Comparison of ENCODE assay signal across 12 cellular contexts in the genomic region with DNA sequence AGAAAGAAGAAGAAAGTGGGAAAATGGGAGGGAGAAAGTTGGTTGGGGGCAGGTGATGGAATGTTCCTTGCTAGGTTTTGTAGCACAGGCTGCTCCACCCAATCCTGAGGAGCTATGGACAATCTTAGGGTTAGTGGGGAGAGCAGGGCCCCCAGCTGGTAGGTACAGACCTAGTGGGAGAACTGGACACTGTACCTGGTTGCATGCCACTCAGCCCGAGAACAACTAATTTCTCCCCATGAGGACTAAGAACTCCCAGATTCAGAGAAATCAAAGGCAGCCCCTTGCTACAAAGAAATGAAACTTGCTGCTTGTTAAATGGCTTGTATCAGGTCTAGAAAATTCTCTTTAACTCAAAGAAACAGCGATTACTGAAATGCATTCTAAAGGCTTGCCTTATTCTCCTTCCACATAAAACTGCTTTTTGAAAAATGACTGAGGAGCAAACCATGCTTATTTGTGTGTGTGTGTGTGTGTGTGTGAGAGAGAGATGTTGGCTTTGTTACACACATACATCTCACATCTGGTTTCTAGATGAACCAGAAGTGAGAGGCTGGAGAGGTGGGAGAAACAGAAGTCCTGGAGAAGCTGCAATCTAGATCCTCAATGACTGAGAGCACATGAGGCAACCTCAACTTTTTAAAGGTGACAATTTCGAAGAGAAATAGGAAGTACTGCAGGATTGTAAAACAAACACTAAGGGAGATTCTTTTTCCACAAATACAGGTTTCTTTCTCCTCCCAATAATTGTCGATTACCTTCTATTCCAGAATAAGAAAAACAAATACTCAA.
DNase-seq lines count a peak whose midpoint lies in the region; ATAC-seq and TF ChIP-seq lines count a peak whose summit lies in the region.
"Had no signal": no experiment of that assay in that cellular context is flagged by ENCODE, and none has a peak within 500 bp of the region (broad histone marks: within the 10 kb centered on the region; RNA-seq: fewer than 3 reads in every experiment).

No MANE protein-coding gene starts in this region.

- peak overlapping the region; percentile 18 for H3K27ac ChIP-seq in substantia nigra (ENCODE audit: low read depth, low read length, poor library complexity, severe bottlenecking)

- no peak for DNase-seq in activated T-cell treated with anti-CD3 and anti-CD28 coated beads, Interleukin-2, amount 50 U/mL, for 24 hours
- no peak for DNase-seq in activated T-cell treated with anti-CD3 and anti-CD28 coated beads, Interleukin-2, amount 50 U/mL, for 1 hour
- peak; percentile 28 for DNase-seq in NB4 (ENCODE audit: low read depth)
- DNase-seq in activated naive CD8-positive, alpha-beta T cell treated with anti-CD3 and anti-CD28 coated beads, Interleukin-2, amount 50 U/mL, for 24 hours = no peak
- no peak for DNase-seq in substantia nigra (lab: John Stamatoyannopoulos, UW)
- DNase-seq in NCI-H146 treated with DMSO at 0.1 percent for 48 hours (lab: John Stamatoyannopoulos, UW; ENCODE audit: unreplicated experiment) = no peak
- DNase-seq: EL; stimulated activated CD4-positive, alpha-beta T cell treated with anti-CD3 and anti-CD28 coated beads, Interleukin-12 subunit alpha, Interleukin-12 subunit beta, amount 100 ng/mL, for 4 hours; T1000 had no signal

- ATAC-seq in activated naive CD8-positive, alpha-beta T cell treated with anti-CD3 and anti-CD28 coated beads, Interleukin-2, amount 50 U/mL, for 24 hours = no peak
- no peak for ATAC-seq in HG03571 (IDR thresholded peaks at IDR 0.05; ENCODE audit: unreplicated experiment)
- ATAC-seq in GM19351 (IDR thresholded peaks at IDR 0.05; ENCODE audit: unreplicated experiment) = no peak

- peaks cover 93% of the 10 kb centered on the region for H3K4me1 Mint-ChIP-seq in activated T-cell treated with anti-CD3 and anti-CD28 coated beads, Interleukin-2, amount 50 U/mL, for 24 hours (ENCODE audit: low read depth)
- H3K4me1 Mint-ChIP-seq in activated naive CD8-positive, alpha-beta T cell treated with anti-CD3 and anti-CD28 coated beads, Interleukin-2, amount 50 U/mL, for 24 hours = peaks cover 96% of the 10 kb centered on the region
- H3K4me1 Mint-ChIP-seq: brain had no signal

- H3K4me3 ChIP-seq in NB4 (ENCODE audit: low read depth, low read length) = no peak overlapping the region

- H3K27ac Mint-ChIP-seq in activated T-cell treated with anti-CD3 and anti-CD28 coated beads, Interleukin-2, amount 50 U/mL, for 24 hours = peak overlapping the region; percentile 95
- H3K27ac Mint-ChIP-seq in activated naive CD8-positive, alpha-beta T cell treated with anti-CD3 and anti-CD28 coated beads, Interleukin-2, amount 50 U/mL, for 24 hours = peak overlapping the region; percentile 96
- H3K27ac Mint-ChIP-seq: brain had no signal

- no peaks in the 10 kb centered on the region for H3K9me3 Mint-ChIP-seq in activated T-cell treated with anti-CD3 and anti-CD28 coated beads, Interleukin-2, amount 50 U/mL, for 24 hours
- H3K9me3 Mint-ChIP-seq in activated naive CD8-positive, alpha-beta T cell treated with anti-CD3 and anti-CD28 coated beads, Interleukin-2, amount 50 U/mL, for 24 hours = no peaks in the 10 kb centered on the region

- H3K27me3 Mint-ChIP-seq in activated T-cell treated with anti-CD3 and anti-CD28 coated beads, Interleukin-2, amount 50 U/mL, for 24 hours = no peaks in the 10 kb centered on the region
- H3K27me3 Mint-ChIP-seq in activated naive CD8-positive, alpha-beta T cell treated with anti-CD3 and anti-CD28 coated beads, Interleukin-2, amount 50 U/mL, for 24 hours = no peaks in the 10 kb centered on the region

- no peak for TF ChIP-seq POLR2A in NB4 (IDR thresholded peaks at IDR 0.05; ENCODE audit: extremely low read depth, insufficient read length)

- H3K36me3 Mint-ChIP-seq in activated T-cell treated with anti-CD3 and anti-CD28 coated beads, Interleukin-2, amount 50 U/mL, for 24 hours (ENCODE audit: low read depth) = peaks cover 7% of the 10 kb centered on the region
- peaks cover 3% of the 10 kb centered on the region for H3K36me3 Mint-ChIP-seq in activated naive CD8-positive, alpha-beta T cell treated with anti-CD3 and anti-CD28 coated beads, Interleukin-2, amount 50 U/mL, for 24 hours (ENCODE audit: low read depth)
- H3K36me3 Mint-ChIP-seq: brain had no signal

- no peak for TF ChIP-seq CTCF in NB4 (IDR thresholded peaks at IDR 0.05; ENCODE audit: low read depth, low read length)

- peak overlapping the region; percentile 81 for H3K4me3 Mint-ChIP-seq in activated T-cell treated with anti-CD3 and anti-CD28 coated beads, Interleukin-2, amount 50 U/mL, for 24 hours
- H3K4me3 Mint-ChIP-seq in activated naive CD8-positive, alpha-beta T cell treated with anti-CD3 and anti-CD28 coated beads, Interleukin-2, amount 50 U/mL, for 24 hours = peak overlapping the region; percentile 79
- H3K4me3 Mint-ChIP-seq: brain had no signal
